Comparison of ENCODE assay signal across 15 cellular contexts in the genomic region with DNA sequence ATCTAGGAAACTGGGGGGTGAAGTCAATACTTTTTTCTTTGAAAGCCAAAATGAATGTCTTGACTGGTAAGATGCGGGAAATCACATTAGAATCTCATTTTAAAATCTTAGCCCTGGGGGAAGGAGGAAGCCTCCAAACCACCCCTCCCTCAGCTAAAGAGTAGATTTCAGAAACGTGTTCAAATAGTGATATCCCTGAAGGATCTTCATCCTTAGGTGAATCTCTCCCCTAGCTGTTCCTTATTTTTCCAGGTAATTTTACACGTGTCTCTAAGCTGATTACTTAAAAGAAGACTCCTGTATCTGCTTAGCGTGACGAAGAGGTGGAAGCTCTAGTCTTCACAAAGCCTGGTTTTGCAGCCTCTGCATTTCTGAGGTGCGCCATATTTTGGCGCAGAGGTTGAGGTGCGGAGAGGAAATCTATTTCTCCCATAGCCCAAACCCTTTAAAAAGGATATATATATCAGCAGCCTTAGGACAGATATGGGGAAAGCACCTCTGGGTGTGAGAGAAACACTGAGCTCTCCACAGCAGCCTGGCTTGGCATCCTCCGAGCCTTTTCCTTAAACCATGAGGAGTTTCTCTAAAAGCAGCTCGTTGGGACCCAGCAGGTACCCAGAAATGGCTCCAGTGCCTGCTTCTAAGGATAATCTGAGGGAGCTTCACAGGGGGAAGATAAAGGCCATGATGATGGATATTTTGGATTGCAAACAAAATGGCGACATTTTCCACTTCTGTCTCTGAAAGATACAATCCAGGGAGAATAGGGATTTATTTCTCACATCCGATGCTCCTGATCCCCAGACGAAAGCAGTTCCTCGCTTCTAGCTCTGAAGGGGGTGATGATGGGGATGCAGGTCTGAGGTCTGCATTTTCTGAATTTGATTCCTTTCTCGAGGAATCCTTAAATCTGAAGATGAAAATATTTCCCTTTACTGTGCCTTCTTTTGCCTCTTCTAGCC. TPM values are rescaled to one million over a fixed set of nuclear protein-coding genes. Genes with fewer than 3 reads are reported as not detected.
DNase-seq lines count a peak whose midpoint lies in the region; ATAC-seq and TF ChIP-seq lines count a peak whose summit lies in the region.
"Had no signal": no experiment of that assay in that cellular context is flagged by ENCODE, and none has a peak within 500 bp of the region (broad histone marks: within the 10 kb centered on the region; RNA-seq: fewer than 3 reads in every experiment).

No MANE protein-coding gene starts in this region.

- H3K4me1 ChIP-seq in HUES6 (ENCODE audit: control insufficient read depth, insufficient read depth, low read length): peaks cover 43% of the 10 kb centered on the region
- peaks cover 4 to 8% of the 10 kb centered on the region in 2 donors for H3K4me1 ChIP-seq in duodenal mucosa (ENCODE audit: control insufficient read depth in 1 of 2, insufficient read depth in 2 of 2, low read length in 2 of 2)
- H3K4me1 ChIP-seq in lower lobe of right lung: peaks cover 45% of the 10 kb centered on the region
- peaks cover 0 to 83% (median 36%) of the 10 kb centered on the region in 6 donors for H3K4me1 ChIP-seq in spleen

- intact Hi-C loops in lower lobe of right lung (cut with DNase I): no loop called here
- intact Hi-C loops in spleen (cut with DNase I; ENCODE audit: low total_unique reads): no loop called here

- no peaks in the 10 kb centered on the region for H3K36me3 ChIP-seq in HUES6 (ENCODE audit: control insufficient read depth, insufficient read depth, low read length)
- no peaks in the 10 kb centered on the region for H3K36me3 ChIP-seq in duodenal mucosa (ENCODE audit: control insufficient read depth in 1 of 2, insufficient read depth in 2 of 2, low read length in 2 of 2)
- H3K36me3 ChIP-seq in lower lobe of right lung: peaks cover 10% of the 10 kb centered on the region
- peaks cover 0 to 12% (median 0%) of the 10 kb centered on the region in 6 donors for H3K36me3 ChIP-seq in spleen

- no peak overlapping the region for H3K9ac ChIP-seq in HUES6 (ENCODE audit: low read length)
- peak overlapping the region in 1 of 2 donors; percentile 33 for H3K9ac ChIP-seq in duodenal mucosa (ENCODE audit: low read depth in 1 of 2, low read length in 2 of 2)

- no peak for ATAC-seq in lower lobe of right lung
- ATAC-seq in GM21360 (IDR thresholded peaks at IDR 0.05; ENCODE audit: unreplicated experiment): no peak
- ATAC-seq in HG03460 (IDR thresholded peaks at IDR 0.05; ENCODE audit: unreplicated experiment): no peak

- no peak for TF ChIP-seq CTCF in lower lobe of right lung (IDR thresholded peaks at IDR 0.05)
- no peak for TF ChIP-seq CTCF in spleen (IDR thresholded peaks at IDR 0.05 in 8 of 11, conservative IDR thresholded peaks at IDR 0.05 in 3 of 11)

- H3K27ac ChIP-seq in HUES6 (ENCODE audit: low read depth, low read length): no peak overlapping the region
- peak overlapping the region; percentile 22 for H3K27ac ChIP-seq in duodenal mucosa (ENCODE audit: low read depth, low read length)
- H3K27ac ChIP-seq in lower lobe of right lung: peak overlapping the region; percentile 94
- peak overlapping the region in 7 of 8 donors; percentile 78 to 93 (median 87) for H3K27ac ChIP-seq in spleen

- peaks cover 100% of the 10 kb centered on the region for H3K27me3 ChIP-seq in HUES6 (ENCODE audit: control insufficient read depth, insufficient read depth, low read length)
- peaks cover 38 to 48% of the 10 kb centered on the region in 2 donors for H3K27me3 ChIP-seq in duodenal mucosa (ENCODE audit: control insufficient read depth in 1 of 2, insufficient read depth in 2 of 2, low read length in 2 of 2)
- H3K27me3 ChIP-seq in lower lobe of right lung (ENCODE audit: low read depth): peaks cover 62% of the 10 kb centered on the region
- H3K27me3 ChIP-seq in spleen (replicated peaks in 1 of 7): peaks cover 0 to 62% (median 12%) of the 10 kb centered on the region in 7 donors

- H3K4me3 ChIP-seq in HUES6 (ENCODE audit: low read depth, low read length) (peak overlapping the region; percentile 17; the same call in 1 of the 2 replicates), duodenal mucosa (ENCODE audit: low read depth in 1 of 2, low read length in 2 of 2) (no peak overlapping the region), lower lobe of right lung (peak overlapping the region; percentile 18), spleen (no peak overlapping the region)

- DNase-seq in lower lobe of right lung (no peak), spleen (no peak), RKO (ENCODE audit: low spot score) (no peak), DMS53 treated with DMSO at 0.1 percent for 48 hours (lab: John Stamatoyannopoulos, UW; ENCODE audit: unreplicated experiment) (no peak)
- DNase-seq: activated CD4-positive, alpha-beta T cell treated with anti-CD3 and anti-CD28 coated beads, Interleukin-2, amount 50 U/mL, for 1 hour; activated T-cell treated with anti-CD3 and anti-CD28 coated beads, Interleukin-2, amount 50 U/mL, for 48 hours; COR-L47; SIG-M5; stimulated activated CD4-positive, alpha-beta T cell treated with anti-CD3 and anti-CD28 coated beads, Interleukin-2, amount 100 ng/mL, for 48 hours; T-helper 9 cell had no signal

- 82 to 90% (median 87%) methylated on average over 15 of the region's 15 CpGs for WGBS in spleen, 5 donors

- H3K9me3 ChIP-seq in HUES6 (ENCODE audit: control insufficient read depth, insufficient read depth, low read depth, low read length): no peaks in the 10 kb centered on the region
- no peaks in the 10 kb centered on the region for H3K9me3 ChIP-seq in duodenal mucosa (ENCODE audit: control insufficient read depth in 1 of 2, low read length in 2 of 2)
- no peaks in the 10 kb centered on the region for H3K9me3 ChIP-seq in lower lobe of right lung
- no peaks in the 10 kb centered on the region for H3K9me3 ChIP-seq in spleen

- no peak for TF ChIP-seq POLR2A in spleen (IDR thresholded peaks at IDR 0.05)

RNA-seq across cellular contexts. Expression of a gene that starts 3.0 kb away (rescaled TPM):
- total RNA-seq in lower lobe of right lung (1.5 TPM), spleen (1 to 10 TPM in 4 of 7 donors, under 1 TPM in 3; 0.70 to 2.8 (median 1.3) TPM)
- polyA plus RNA-seq in spleen: under 1 TPM; 0.41 to 0.83 (median 0.55) TPM

RNA-seq across cellular contexts. Expression of a gene that starts 9.6 kb away (rescaled TPM):
- 0.77 TPM for total RNA-seq in lower lobe of right lung
- total RNA-seq in spleen: 1 to 10 TPM; 1.1 to 4.1 (median 1.7) TPM
- polyA plus RNA-seq in spleen: 1 to 10 TPM in 1 of 3 donors, under 1 TPM in 2; 0.33 to 1.3 (median 0.82) TPM

RNA-seq across cellular contexts. Expression of a gene that starts 25.1 kb away (rescaled TPM):
- total RNA-seq in lower lobe of right lung (8.5 TPM), spleen (10 to 100 TPM in 1 of 7 donors, 1 to 10 TPM in 6; 2.7 to 10.8 (median 4.6) TPM)
- 1 to 10 TPM; 2.1 to 5.9 (median 3.6) TPM for polyA plus RNA-seq in spleen
- total RNA-seq: mononuclear cell had no signal

RNA-seq across cellular contexts. Expression of a gene that starts 38.0 kb away (rescaled TPM):
- total RNA-seq in lower lobe of right lung (16.0 TPM), spleen (1 to 10 TPM; 3.0 to 9.3 (median 6.9) TPM)
- 1 to 10 TPM; 1.6 to 2.3 (median 2.2) TPM for polyA plus RNA-seq in spleen

RNA-seq across cellular contexts. Expression of a gene that starts 42.1 kb away (rescaled TPM):
- total RNA-seq in lower lobe of right lung (4.6 TPM), spleen (1 to 10 TPM in 5 of 7 donors, under 1 TPM in 2; 0.38 to 2.0 (median 1.4) TPM)
- polyA plus RNA-seq in spleen: under 1 TPM in 1 of 3 donors, not detected in 2; 0.26 TPM
- total RNA-seq: mononuclear cell had no signal

Comparison
In these comparisons a context has a peak if more than half of its experiments do, and no peak if none do; other contexts are left out.
1. H3K4me3 ChIP-seq: peak in HUES6 (single experiment) and lower lobe of right lung (single experiment); none in duodenal mucosa (0 of 2) and spleen (0 of 8).